In genomic region chr1:25245393-25245792, GRCh38 we compare ENCODE assay signal across 9 cellular contexts. TPM values are rescaled to one million over a fixed set of nuclear protein-coding genes. Genes with fewer than 3 reads are reported as not detected.
A peak's percentile ranks its signal among the peaks of the same experiment; 100 is the strongest.
DNase-seq lines count a peak whose midpoint lies in the region; ATAC-seq and TF ChIP-seq lines count a peak whose summit lies in the region.
"Had no signal": no experiment of that assay in that cellular context is flagged by ENCODE, and none has a peak within 500 bp of the region (broad histone marks: within the 10 kb centered on the region; RNA-seq: fewer than 3 reads in every experiment).

No MANE protein-coding gene starts in this region.

- peaks cover 0 to 4% (median 0%) of the 10 kb centered on the region in 5 donors for H3K27me3 Mint-ChIP-seq in naive thymus-derived CD8-positive, alpha-beta T cell

- H3K4me1 Mint-ChIP-seq in naive thymus-derived CD8-positive, alpha-beta T cell, result peaks cover 20 to 70% (median 63%) of the 10 kb centered on the region in 4 donors

- no peak overlapping the region for H3K27ac ChIP-seq in AG04450 (ENCODE audit: low read depth, low read length)

- H3K4me3 ChIP-seq in AG04450 (ENCODE audit: low read depth, low read length) (peak overlapping the region; percentile 99), choroid plexus epithelial cell (ENCODE audit: low read depth, low read length) (peak overlapping the region; percentile 97)
- peak overlapping the region; percentile 97; the same call in 1 of the 2 replicates for H3K4me3 ChIP-seq in Jurkat, Clone E6-1 (ENCODE audit: low read length)

- H3K4me3 Mint-ChIP-seq in naive thymus-derived CD8-positive, alpha-beta T cell, result peak overlapping the region; percentile 94 to 100 (median 97)

- TF ChIP-seq CTCF in AG04450 (IDR thresholded peaks at IDR 0.05; ENCODE audit: low read depth, low read length) (no peak), choroid plexus epithelial cell (conservative IDR thresholded peaks at IDR 0.05; ENCODE audit: low read depth, low read length) (no peak)

- H3K27ac Mint-ChIP-seq in naive thymus-derived CD8-positive, alpha-beta T cell, result peak overlapping the region; percentile 99 to 100 (median 100)

- no peaks in the 10 kb centered on the region; the same call in 1 of the 2 replicates for H3K9me3 ChIP-seq in AG04450 (ENCODE audit: control insufficient read depth, insufficient read depth, low read length)

- peaks cover 8 to 67% (median 28%) of the 10 kb centered on the region in 3 donors for H3K36me3 Mint-ChIP-seq in naive thymus-derived CD8-positive, alpha-beta T cell

- no peaks in the 10 kb centered on the region for H3K27me3 ChIP-seq in AG04450 (ENCODE audit: control insufficient read depth, insufficient read depth, low read length)

- CTCF ChIA-PET in AG04450 (lab: Charles Lee), result interaction anchor here (1.1 kb wide), 1 partner anchor 275 kb away, joined by 3 read pairs; no protein-coding TSS in a partner anchor

- no peak for DNase-seq in AG04450 (ENCODE audit: low read depth, low spot score)
- no peak for DNase-seq in Jurkat, Clone E6-1 (ENCODE audit: low read depth, low spot score)
- no peak for DNase-seq in choroid plexus epithelial cell (ENCODE audit: low read depth)
- no peak for DNase-seq in naive thymus-derived CD8-positive, alpha-beta T cell
- DNase-seq in NCI-H748 (lab: John Stamatoyannopoulos, UW; ENCODE audit: unreplicated experiment), result no peak
- no peak for DNase-seq in occipital lobe (lab: John Stamatoyannopoulos, UW)
- DNase-seq: effector CD8-positive, alpha-beta T cell had no signal

- POLR2A ChIA-PET in AG04450 (lab: Yijun Ruan, JAX), result interaction anchor here (1.9 kb wide), 1 partner anchor 13 kb away, joined by 7 read pairs; the partner anchor contains the start of gene SYF2
- POLR2A ChIA-PET in naive thymus-derived CD8-positive, alpha-beta T cell (lab: Charles Lee), result interaction anchor here (0.7 to 9.3 kb wide), 3 partner anchors 14 to 1620 kb away, joined by 3 to 187 read pairs (median 3); partner anchors contain the start of gene SYF2

- peaks cover 0 to 2% (median 0%) of the 10 kb centered on the region in 9 donors for H3K9me3 Mint-ChIP-seq in naive thymus-derived CD8-positive, alpha-beta T cell

- ATAC-seq in naive thymus-derived CD8-positive, alpha-beta T cell, result no peak
- no peak for ATAC-seq in GM19328 (IDR thresholded peaks at IDR 0.05; ENCODE audit: unreplicated experiment)
- no peak for ATAC-seq in GM18517 (IDR thresholded peaks at IDR 0.05; ENCODE audit: unreplicated experiment)

RNA-seq across cellular contexts. Expression of gene RSRP1, which starts 1.9 kb away (rescaled TPM):
- polyA plus RNA-seq in AG04450 (2011; rRNA removed), result 49.7 and 65.7 TPM in 2 replicates
- polyA minus RNA-seq in AG04450 (2011; rRNA and poly(A)+ RNA removed), result 55.7 and 84.1 TPM in 2 replicates
- polyA plus RNA-seq in Jurkat, Clone E6-1 (2012; ENCODE audit: insufficient read depth, insufficient read length), result 104 TPM
- total RNA-seq in naive thymus-derived CD8-positive, alpha-beta T cell, result 100 to 1,000 TPM; 401 TPM
- 10 to 100 TPM; 29.8 to 40.5 (median 33.2) TPM for polyA plus RNA-seq in naive thymus-derived CD8-positive, alpha-beta T cell
- total RNA-seq in occipital lobe, result 62.2 TPM

RNA-seq across cellular contexts. Expression of gene SYF2, which starts 13.1 kb away (rescaled TPM):
- polyA plus RNA-seq in AG04450 (2011; rRNA removed), result 33.7 and 48.3 TPM in 2 replicates
- 5.0 and 5.3 TPM in 2 replicates for polyA minus RNA-seq in AG04450 (2011; rRNA and poly(A)+ RNA removed)
- polyA plus RNA-seq in Jurkat, Clone E6-1 (2012; ENCODE audit: insufficient read depth, insufficient read length), result 56.3 TPM
- total RNA-seq in naive thymus-derived CD8-positive, alpha-beta T cell, result 10 to 100 TPM; 78.7 to 87.6 TPM
- 10 to 100 TPM; 69.1 to 78.6 (median 75.2) TPM for polyA plus RNA-seq in naive thymus-derived CD8-positive, alpha-beta T cell
- 33.4 TPM for total RNA-seq in occipital lobe

RNA-seq across cellular contexts. Expression of gene RHD, which starts 26.9 kb away (rescaled TPM):
- polyA plus RNA-seq in AG04450 (2011; rRNA removed), result not detected in 2 replicates
- not detected in 2 replicates for polyA minus RNA-seq in AG04450 (2011; rRNA and poly(A)+ RNA removed)
- polyA plus RNA-seq in Jurkat, Clone E6-1 (2012; ENCODE audit: insufficient read depth, insufficient read length), result not detected
- total RNA-seq in naive thymus-derived CD8-positive, alpha-beta T cell, result not detected
- under 1 TPM in 2 of 3 donors, not detected in 1; 0.11 to 0.12 TPM for polyA plus RNA-seq in naive thymus-derived CD8-positive, alpha-beta T cell
- total RNA-seq in occipital lobe, result 0.16 TPM
